9 cellular contexts compared by ENCODE assay signal in genomic region chr19:42081584-42082258, GRCh38. TPM values are rescaled to one million over a fixed set of nuclear protein-coding genes. Genes with fewer than 3 reads are reported as not detected.
DNase-seq lines count a peak whose midpoint lies in the region; ATAC-seq and TF ChIP-seq lines count a peak whose summit lies in the region.
"Had no signal": no experiment of that assay in that cellular context is flagged by ENCODE, and none has a peak within 500 bp of the region (broad histone marks: within the 10 kb centered on the region; RNA-seq: fewer than 3 reads in every experiment).

No MANE protein-coding gene starts in this region.

- dilution Hi-C loops in IMR-90 (cut with HindIII; ENCODE audit: low sequenced_read_pairs, unreplicated experiment): no loop called here

- H4K91ac ChIP-seq in IMR-90 (ENCODE audit: insufficient read depth, low read depth, low read length): no peak overlapping the region

- no peak overlapping the region for H2AK5ac ChIP-seq in IMR-90 (ENCODE audit: low read depth, low read length)

- peaks cover 57% of the 10 kb centered on the region for H4K20me1 ChIP-seq in IMR-90 (ENCODE audit: insufficient read depth, low read length)

- H3K36me3 Mint-ChIP-seq in WTC11: peaks cover 35% of the 10 kb centered on the region

- H3K27ac Mint-ChIP-seq in WTC11: peak overlapping the region; percentile 46; the same call in 1 of the 2 replicates

- H2AFZ ChIP-seq in IMR-90 (replicated peaks; ENCODE audit: low read length, poor library complexity): no peak overlapping the region

- H3K9me3 Mint-ChIP-seq in WTC11: no peaks in the 10 kb centered on the region

- ATAC-seq in IMR-90 (ENCODE audit: low read depth): peak; percentile 82
- ATAC-seq in WTC11: peak; percentile 72
- ATAC-seq in left ventricle myocardium superior: peak; percentile 28

- H3K27ac ChIP-seq in IMR-90 (ENCODE audit: insufficient read depth, low read length): no peak overlapping the region
- H3K27ac ChIP-seq: BLaER1 treated with 17β-estradiol and CSF1 and Interleukin-3, amounts not matched to agents 10 nM and 100 nM had no signal

- no CpG with 5 or more reads among the region's 2 CpGs for WGBS in IMR-90 (ENCODE audit: extremely low coverage in 2 of 2, insufficient read length in 1 of 2), 2 experiments

- H3K4me2 ChIP-seq in IMR-90 (ENCODE audit: low read depth, low read length): no peak overlapping the region

- H3K4me1 Mint-ChIP-seq in WTC11: peaks cover 18% of the 10 kb centered on the region

- in situ Hi-C loops in IMR-90 (cut with MboI; ENCODE audit: low sequenced_read_pairs): no loop called here

- peaks cover 6% of the 10 kb centered on the region for H3K4me1 ChIP-seq in IMR-90 (ENCODE audit: control insufficient read depth, insufficient read depth, low read length)

- no peak overlapping the region; the same call in 1 of the 2 replicates for H3K9ac ChIP-seq in IMR-90 (ENCODE audit: low read depth, low read length)

- peak; percentile 18 for DNase-seq in NCI-H2107 treated with DMSO at 0.1 percent for 48 hours (lab: John Stamatoyannopoulos, UW; ENCODE audit: unreplicated experiment)
- no peak for DNase-seq in NCI-H2107 (lab: John Stamatoyannopoulos, UW)
- peak; percentile 65 for DNase-seq in IMR-90
- no peak for DNase-seq in WTC11 (ENCODE audit: low spot score)
- DNase-seq in left ventricle myocardium superior: no peak
- DNase-seq in NCI-H446 treated with DMSO at 0.1 percent for 48 hours (lab: John Stamatoyannopoulos, UW): no peak
- no peak for DNase-seq in T1000 (lab: John Stamatoyannopoulos, UW)
- no peak for DNase-seq in NK-92 (lab: John Stamatoyannopoulos, UW; ENCODE audit: unreplicated experiment)

- H3K23ac ChIP-seq in IMR-90 (ENCODE audit: low read depth, low read length): no peak overlapping the region

- H2BK15ac ChIP-seq in IMR-90 (ENCODE audit: low read depth, low read length): no peak overlapping the region

- no TSS peak for BruUV-seq in IMR-90 (replicated peaks; lab: Mats Ljungman, UMichigan)

- H2BK5ac ChIP-seq in IMR-90 (ENCODE audit: low read depth, low read length, poor library complexity, severe bottlenecking): no peak overlapping the region

- no peak overlapping the region for H3K4me3 ChIP-seq in IMR-90 (ENCODE audit: insufficient read depth, low read depth, low read length)
- H3K4me3 ChIP-seq: BLaER1 treated with 17β-estradiol and CSF1 and Interleukin-3, amounts not matched to agents 10 nM and 100 nM had no signal

- CTCF ChIA-PET in IMR-90 (lab: Yijun Ruan, JAX) (interaction anchor here (1.0 to 1.1 kb wide), 4 partner anchors 18 to 46 kb away, joined by 3 to 4 read pairs (median 3); no protein-coding TSS in a partner anchor), WTC11 (lab: Charles Lee) (interaction anchor here (0.6 to 1.2 kb wide), 9 partner anchors 10 to 359 kb away, joined by 3 to 7 read pairs (median 3); no protein-coding TSS in a partner anchor)

- H2AK9ac ChIP-seq in IMR-90 (replicated peaks; ENCODE audit: low read depth, low read length, poor library complexity): no peak overlapping the region

- H3K27me3 ChIP-seq in IMR-90 (ENCODE audit: control insufficient read depth, insufficient read depth, low read length): no peaks in the 10 kb centered on the region
- H3K27me3 ChIP-seq: BLaER1 treated with 17β-estradiol and CSF1 and Interleukin-3, amounts not matched to agents 10 nM and 100 nM had no signal

- peaks cover 40% of the 10 kb centered on the region for H3K36me3 ChIP-seq in IMR-90 (ENCODE audit: control insufficient read depth, insufficient read depth, low read length)

- H3K18ac ChIP-seq in IMR-90 (ENCODE audit: low read depth, low read length): no peak overlapping the region

- intact Hi-C loops in IMR-90 (cut with micrococcal nuclease): no loop called here
- intact Hi-C loops in left ventricle myocardium superior (cut with micrococcal nuclease): no loop called here

- no peak for TF ChIP-seq POLR2A in IMR-90 (IDR thresholded peaks at IDR 0.05; ENCODE audit: low read depth, low read length)

- H2BK20ac ChIP-seq in IMR-90 (ENCODE audit: low read depth, low read length): no peak overlapping the region

- H4K8ac ChIP-seq in IMR-90 (ENCODE audit: low read depth in 2 of 2, low read length in 2 of 2): no peak overlapping the region

- H2BK120ac ChIP-seq in IMR-90 (ENCODE audit: low read depth, low read length): no peak overlapping the region

- no peak overlapping the region for H3K14ac ChIP-seq in IMR-90 (replicated peaks; ENCODE audit: low read depth, low read length)

- no peak overlapping the region for H4K5ac ChIP-seq in IMR-90 (ENCODE audit: low read depth, low read length)

- no peaks in the 10 kb centered on the region for H3K27me3 Mint-ChIP-seq in WTC11 (ENCODE audit: low read depth)

- peak; percentile 71 for TF ChIP-seq RAD21 in IMR-90 (IDR thresholded peaks at IDR 0.05; ENCODE audit: low read length)

- H3K9me1 ChIP-seq in IMR-90 (ENCODE audit: insufficient read depth, low read length): peaks cover 25% of the 10 kb centered on the region

- H3K4ac ChIP-seq in IMR-90 (ENCODE audit: low read depth, low read length): no peak overlapping the region

- peak; percentile 62 for TF ChIP-seq CTCF in IMR-90 (conservative IDR thresholded peaks at IDR 0.05; ENCODE audit: low read depth, low read length)
- TF ChIP-seq CTCF in WTC11 (IDR thresholded peaks at IDR 0.05): no peak

- no peaks in the 10 kb centered on the region for H3K9me3 ChIP-seq in IMR-90 (ENCODE audit: control insufficient read depth, insufficient read depth, low read length)
- H3K9me3 ChIP-seq: BLaER1 treated with 17β-estradiol and CSF1 and Interleukin-3, amounts not matched to agents 10 nM and 100 nM had no signal

- POLR2A ChIA-PET in IMR-90 (lab: Charles Lee; ENCODE audit: unreplicated experiment) (no interaction called here), WTC11 (lab: Charles Lee) (interaction anchor here (0.9 kb wide), 1 partner anchor 21 kb away, joined by 3 read pairs; no protein-coding TSS in a partner anchor)

- no peak overlapping the region for H3K56ac ChIP-seq in IMR-90 (ENCODE audit: extremely low read depth, insufficient read depth, low read length)

- H3K4me3 Mint-ChIP-seq in WTC11: no peak overlapping the region

- peaks cover 17 to 64% of the 10 kb centered on the region in 2 experiments for H3K79me1 ChIP-seq in IMR-90 (ENCODE audit: low read depth in 1 of 2, low read length in 2 of 2)

TF ChIP-seq in IMR-90, 13 proteins besides CTCF, POLR2A, EP300 and RAD21:
- TF ChIP-seq MAZ (IDR thresholded peaks at IDR 0.05; ENCODE audit: borderline replicate concordance, low read depth, low read length) (no peak), SMC3 (IDR thresholded peaks at IDR 0.05; ENCODE audit: low read depth, low read length) (peak; percentile 54)

TF ChIP-seq in WTC11, 78 proteins besides CTCF, POLR2A, EP300 and RAD21 (continues in another document):
- TF ChIP-seq NR3C1 (CRISPR knock-in tag; conservative IDR thresholded peaks at IDR 0.05; ENCODE audit: low read depth) (no peak), JUN (CRISPR knock-in tag; IDR thresholded peaks at IDR 0.05) (no peak), NFATC4 (CRISPR knock-in tag; IDR thresholded peaks at IDR 0.05) (no peak), NR1H2 (CRISPR knock-in tag; IDR thresholded peaks at IDR 0.05) (no peak), E2F1 (CRISPR knock-in tag; IDR thresholded peaks at IDR 0.05) (no peak), CREM (CRISPR knock-in tag; IDR thresholded peaks at IDR 0.05) (no peak), ZNF138 (CRISPR knock-in tag; conservative IDR thresholded peaks at IDR 0.05) (no peak), RELA (CRISPR knock-in tag; IDR thresholded peaks at IDR 0.05; ENCODE audit: borderline replicate concordance) (no peak), SOX15 (CRISPR knock-in tag; IDR thresholded peaks at IDR 0.05) (no peak)
- TF ChIP-seq, protein P1, sequence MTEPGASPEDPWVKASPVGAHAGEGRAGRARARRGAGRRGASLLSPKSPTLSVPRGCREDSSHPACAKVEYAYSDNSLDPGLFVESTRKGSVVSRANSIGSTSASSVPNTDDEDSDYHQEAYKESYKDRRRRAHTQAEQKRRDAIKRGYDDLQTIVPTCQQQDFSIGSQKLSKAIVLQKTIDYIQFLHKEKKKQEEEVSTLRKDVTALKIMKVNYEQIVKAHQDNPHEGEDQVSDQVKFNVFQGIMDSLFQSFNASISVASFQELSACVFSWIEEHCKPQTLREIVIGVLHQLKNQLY (CRISPR knock-in tag; IDR thresholded peaks at IDR 0.05): no peak
- TF ChIP-seq, protein P2, sequence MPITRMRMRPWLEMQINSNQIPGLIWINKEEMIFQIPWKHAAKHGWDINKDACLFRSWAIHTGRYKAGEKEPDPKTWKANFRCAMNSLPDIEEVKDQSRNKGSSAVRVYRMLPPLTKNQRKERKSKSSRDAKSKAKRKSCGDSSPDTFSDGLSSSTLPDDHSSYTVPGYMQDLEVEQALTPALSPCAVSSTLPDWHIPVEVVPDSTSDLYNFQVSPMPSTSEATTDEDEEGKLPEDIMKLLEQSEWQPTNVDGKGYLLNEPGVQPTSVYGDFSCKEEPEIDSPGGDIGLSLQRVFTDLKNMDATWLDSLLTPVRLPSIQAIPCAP (CRISPR knock-in tag; IDR thresholded peaks at IDR 0.05): no peak

RNA-seq across cellular contexts. Expression of gene ZNF574, which starts 5.8 kb away (rescaled TPM):
- total RNA-seq in IMR-90 (2012; rRNA removed) (8.1 and 10.0 TPM in 2 replicates), WTC11 (2021) (30.6 to 34.0 TPM (median 33.4 TPM) in 3 replicates), left ventricle myocardium superior (10.2 TPM)
- 12.7 and 14.1 TPM in 2 replicates for polyA plus RNA-seq in IMR-90 (2012; rRNA removed)
- polyA plus RNA-seq in IMR-90 (2012; cell fraction: cytosol; rRNA removed): 4.9 and 11.7 TPM in 2 replicates
- 4.1 and 12.6 TPM in 2 replicates for polyA plus RNA-seq in IMR-90 (2012; cell fraction: nucleus; rRNA removed; ENCODE audit: low replicate concordance)

RNA-seq across cellular contexts. Expression of gene GRIK5, which starts 11.7 kb away (rescaled TPM):
- total RNA-seq in IMR-90 (2012; rRNA removed) (not detected in 2 replicates), WTC11 (2021) (52.3 to 71.3 TPM (median 66.3 TPM) in 3 replicates), left ventricle myocardium superior (5.4 TPM)
- polyA plus RNA-seq in IMR-90 (2012; rRNA removed): 0.07 and 0.10 TPM in 2 replicates
- polyA plus RNA-seq in IMR-90 (2012; cell fraction: cytosol; rRNA removed): 0.12 TPM in 1 of 2 replicates, not detected in the other
- polyA plus RNA-seq in IMR-90 (2012; cell fraction: nucleus; rRNA removed; ENCODE audit: low replicate concordance): 0.57 and 1.1 TPM in 2 replicates

RNA-seq across cellular contexts. Expression of gene POU2F2, which starts 50.5 kb away (rescaled TPM):
- total RNA-seq in IMR-90 (2012; rRNA removed) (0.54 and 0.56 TPM in 2 replicates), WTC11 (2021) (6.0 to 7.7 TPM (median 6.6 TPM) in 3 replicates), left ventricle myocardium superior (1.8 TPM)
- 5.0 and 6.6 TPM in 2 replicates for polyA plus RNA-seq in IMR-90 (2012; rRNA removed)
- 1.8 and 5.3 TPM in 2 replicates for polyA plus RNA-seq in IMR-90 (2012; cell fraction: cytosol; rRNA removed)
- 11.7 and 16.9 TPM in 2 replicates for polyA plus RNA-seq in IMR-90 (2012; cell fraction: nucleus; rRNA removed; ENCODE audit: low replicate concordance)

Comparison
In these comparisons a context has a peak if more than half of its experiments do, and no peak if none do; other contexts are left out.
1. DNase-seq: peak in NCI-H2107 treated with DMSO at 0.1 percent for 48 hours (single experiment) and IMR-90 (single experiment); none in NCI-H2107 (single experiment), WTC11 (single experiment), left ventricle myocardium superior (single experiment), NCI-H446 treated with DMSO at 0.1 percent for 48 hours (single experiment), T1000 (single experiment) and NK-92 (single experiment).
2. ATAC-seq: peak in every context shown above with its lines; median percentile 82 in IMR-90; 72 in WTC11; 28 in left ventricle myocardium superior.